In genomic region chr17:38650653-38651173, GRCh38 we compare ENCODE assay signal across 1 cellular context. TPM values are rescaled to one million over a fixed set of nuclear protein-coding genes. Genes with fewer than 3 reads are reported as not detected.
"Had no signal": no experiment of that assay in that cellular context is flagged by ENCODE, and none has a peak within 500 bp of the region (broad histone marks: within the 10 kb centered on the region; RNA-seq: fewer than 3 reads in every experiment).

No MANE protein-coding gene starts in this region.

RNA-seq across cellular contexts. Expression of gene SRCIN1, which starts 45.0 kb away (rescaled TPM):
- total RNA-seq: LHCN-M2 had no signal
